Comparison of ENCODE assay signal across 8 cellular contexts in the genomic region with DNA sequence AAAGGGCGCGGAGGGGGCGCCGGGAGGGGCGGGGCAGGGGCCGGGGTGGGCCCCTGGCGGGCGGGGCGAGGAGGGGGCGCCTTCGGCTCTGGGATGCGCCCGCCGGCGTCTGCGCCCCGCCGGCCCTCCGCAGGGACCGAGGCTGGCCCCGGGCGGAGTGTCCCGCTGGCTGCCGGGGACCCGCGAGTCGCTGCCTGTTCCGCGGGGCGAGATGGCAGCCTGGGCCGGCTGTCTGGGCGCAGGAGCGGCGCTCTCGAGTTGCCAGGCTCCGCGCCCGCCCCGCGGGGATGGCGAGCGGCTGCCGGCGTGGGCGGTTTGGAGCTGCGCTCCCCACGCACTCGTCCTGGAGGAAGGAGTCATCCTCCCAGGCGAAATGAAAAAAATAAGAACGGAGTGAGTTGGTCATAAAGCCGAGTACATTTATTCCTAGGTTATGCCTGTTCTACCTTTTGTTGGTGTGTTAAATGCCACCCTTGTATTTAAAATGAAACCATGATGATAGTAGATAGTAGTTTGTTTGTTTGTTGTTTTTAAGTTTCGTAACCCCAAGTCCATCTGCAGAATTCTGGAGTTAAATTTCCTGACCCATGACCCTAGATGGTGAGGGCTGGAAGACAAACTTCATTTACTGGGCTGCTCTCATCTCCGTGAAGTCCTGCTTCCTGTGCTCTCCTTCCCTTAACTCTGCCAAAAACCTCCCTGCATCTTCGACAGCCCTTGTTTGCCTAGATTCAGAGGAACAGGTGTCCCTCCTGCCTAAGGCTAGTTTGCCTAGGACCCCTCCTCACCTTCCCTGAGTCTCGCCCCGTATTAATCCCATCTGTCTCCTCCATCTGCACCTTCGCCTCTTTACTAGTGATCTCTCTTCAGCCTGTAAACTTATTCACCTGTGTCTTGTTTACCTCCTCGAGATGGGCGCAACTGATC.
DNase-seq lines count a peak whose midpoint lies in the region; ATAC-seq lines count a peak whose summit lies in the region.

No MANE protein-coding gene starts in this region.

- DNase-seq in T-helper 2 cell, result peak in 3 of 5 experiments; percentile 7 to 12 (median 10)
- peak; percentile 15 for DNase-seq in central memory CD4-positive, alpha-beta T cell
- DNase-seq in kidney tubule cell (ENCODE audit: low spot score), result peak; percentile 17
- DNase-seq in stimulated activated CD4-positive, alpha-beta T cell treated with anti-CD3 and anti-CD28 coated beads, Interleukin-4, amount 100 ng/mL, for 1 hour, result peak; percentile 41
- no peak for DNase-seq in GM19240 (ENCODE audit: insufficient read length, low spot score)
- DNase-seq in NCI-H1694 treated with DMSO at 0.1 percent for 48 hours (lab: John Stamatoyannopoulos, UW), result no peak

- peak; percentile 34 for ATAC-seq in GM18909 (IDR thresholded peaks at IDR 0.05; ENCODE audit: poor library complexity, unreplicated experiment)
- ATAC-seq in HG03097 (IDR thresholded peaks at IDR 0.05; ENCODE audit: low FRiP score, unreplicated experiment), result no peak

Comparison
In these comparisons a context has a peak if more than half of its experiments do, and no peak if none do; other contexts are left out.
1. DNase-seq: peak in T-helper 2 cell (3 of 5), central memory CD4-positive, alpha-beta T cell (single experiment), kidney tubule cell (single experiment) and stimulated activated CD4-positive, alpha-beta T cell treated with anti-CD3 and anti-CD28 coated beads, Interleukin-4, amount 100 ng/mL, for 1 hour (single experiment); none in GM19240 (single experiment) and NCI-H1694 treated with DMSO at 0.1 percent for 48 hours (single experiment).